Comparison of ENCODE assay signal across 22 cellular contexts in genomic region chr1:89686520-89686919, GRCh38. TPM values are rescaled to one million over a fixed set of nuclear protein-coding genes. Genes with fewer than 3 reads are reported as not detected.
DNase-seq lines count a peak whose midpoint lies in the region; ATAC-seq, FAIRE-seq and TF ChIP-seq lines count a peak whose summit lies in the region.
"Had no signal": no experiment of that assay in that cellular context is flagged by ENCODE, and none has a peak within 500 bp of the region (broad histone marks: within the 10 kb centered on the region; RNA-seq: fewer than 3 reads in every experiment).

No MANE protein-coding gene starts in this region.

- no peaks in the 10 kb centered on the region for H4K20me1 ChIP-seq in mammary epithelial cell (ENCODE audit: insufficient read depth, low read length)

- H2AFZ ChIP-seq in mammary epithelial cell (ENCODE audit: low read depth, low read length): no peak overlapping the region

- no peaks in the 10 kb centered on the region for H3K9me3 Mint-ChIP-seq in MCF 10A (ENCODE audit: unreplicated experiment)
- H3K9me3 Mint-ChIP-seq in activated naive CD8-positive, alpha-beta T cell treated with anti-CD3 and anti-CD28 coated beads, Interleukin-2, amount 50 U/mL, for 24 hours: peaks cover 15% of the 10 kb centered on the region
- peaks cover 9% of the 10 kb centered on the region for H3K9me3 Mint-ChIP-seq in stimulated activated naive CD8-positive, alpha-beta T cell treated with anti-CD3 and anti-CD28 coated beads, Interleukin-15, Interleukin-2, amounts not matched to agents 100 ng/mL and 50 ng/mL, for 24 hours

- peak; percentile 4 for FAIRE-seq in GM19239 (lab: Jason Lieb, UNC)
- FAIRE-seq: endometrium, GM18507 had no signal

- H3K36me3 ChIP-seq in mammary epithelial cell (ENCODE audit: insufficient read depth, low read length): peaks cover 6% of the 10 kb centered on the region
- H3K36me3 ChIP-seq in colonic mucosa: no peaks in the 10 kb centered on the region
- H3K36me3 ChIP-seq: breast epithelium, prostate gland had no signal

- H3K9ac ChIP-seq in mammary epithelial cell (ENCODE audit: insufficient read depth, low read length) (no peak overlapping the region), colonic mucosa (ENCODE audit: low read depth in 2 of 2, low read length in 2 of 2) (no peak overlapping the region)

- CTCF ChIA-PET in mammary epithelial cell (lab: Charles Lee; ENCODE audit: low non-redundant PET): no interaction called here
- CTCF ChIA-PET in MCF 10A (lab: Yijun Ruan, JAX): interaction anchor here (0.6 to 1.4 kb wide), 2 partner anchors 23 to 94 kb away, joined by 3 to 5 read pairs; no protein-coding TSS in a partner anchor

- H3K4me2 ChIP-seq in mammary epithelial cell (ENCODE audit: insufficient read depth, low read depth, low read length): no peak overlapping the region

- H3K4me1 Mint-ChIP-seq in MCF 10A (ENCODE audit: insufficient read depth, unreplicated experiment): peaks cover 4% of the 10 kb centered on the region
- H3K4me1 Mint-ChIP-seq in activated naive CD8-positive, alpha-beta T cell treated with anti-CD3 and anti-CD28 coated beads, Interleukin-2, amount 50 U/mL, for 24 hours: peaks cover 75% of the 10 kb centered on the region
- H3K4me1 Mint-ChIP-seq in stimulated activated naive CD8-positive, alpha-beta T cell treated with anti-CD3 and anti-CD28 coated beads, Interleukin-15, Interleukin-2, amounts not matched to agents 100 ng/mL and 50 ng/mL, for 24 hours (ENCODE audit: low read depth): peaks cover 80% of the 10 kb centered on the region

- DNase-seq in mammary epithelial cell (peak; percentile 14), MCF 10A (ENCODE audit: unreplicated experiment) (no peak), GM19239 (ENCODE audit: insufficient read length, low spot score) (no peak), omental fat pad (ENCODE audit: low spot score) (no peak), colonic mucosa (no peak)
- DNase-seq in activated naive CD8-positive, alpha-beta T cell treated with anti-CD3 and anti-CD28 coated beads, Interleukin-2, amount 50 U/mL, for 24 hours: no peak
- DNase-seq: activated CD4-positive, alpha-beta T cell treated with anti-CD3 and anti-CD28 coated beads, Interleukin-2, amount 10 ng/mL, durations not matched to agents 7 days and 5 days; adrenal gland; Caco-2; NCI-H1105; NCI-H2081; NCI-H524 treated with DMSO at 0.1 percent for 48 hours; stimulated activated CD4-positive, alpha-beta T cell treated with anti-CD3 and anti-CD28 coated beads, Interleukin-2, amount 100 ng/mL, for 48 hours had no signal

- dilution Hi-C loops in mammary epithelial cell (cut with HindIII; ENCODE audit: low sequenced_read_pairs): no loop called here

- no peaks in the 10 kb centered on the region for H3K27me3 Mint-ChIP-seq in MCF 10A (ENCODE audit: insufficient read depth, unreplicated experiment)
- H3K27me3 Mint-ChIP-seq in activated naive CD8-positive, alpha-beta T cell treated with anti-CD3 and anti-CD28 coated beads, Interleukin-2, amount 50 U/mL, for 24 hours: no peaks in the 10 kb centered on the region
- no peaks in the 10 kb centered on the region for H3K27me3 Mint-ChIP-seq in stimulated activated naive CD8-positive, alpha-beta T cell treated with anti-CD3 and anti-CD28 coated beads, Interleukin-15, Interleukin-2, amounts not matched to agents 100 ng/mL and 50 ng/mL, for 24 hours
- H3K27me3 Mint-ChIP-seq: activated CD4-positive, alpha-beta T cell treated with anti-CD3 and anti-CD28 coated beads, Interleukin-2, amount 10 ng/mL, durations not matched to agents 7 days and 5 days; type B pancreatic cell had no signal

- H3K4me1 ChIP-seq in mammary epithelial cell (ENCODE audit: insufficient read depth, low read length) (no peaks in the 10 kb centered on the region), colonic mucosa (no peaks in the 10 kb centered on the region)
- H3K4me1 ChIP-seq: adrenal gland, breast epithelium, Caco-2, prostate gland had no signal

- in situ Hi-C loops in mammary epithelial cell (cut with MboI; ENCODE audit: low sequenced_read_pairs in 2 of 2): no loop called here

- H3K9me3 ChIP-seq in mammary epithelial cell (replicated peaks; ENCODE audit: insufficient read depth, low read length) (no peaks in the 10 kb centered on the region), colonic mucosa (no peaks in the 10 kb centered on the region)
- H3K9me3 ChIP-seq: adrenal gland, breast epithelium, Caco-2, prostate gland had no signal

- H3K4me3 ChIP-seq in mammary epithelial cell (replicated peaks in 1 of 3; ENCODE audit: insufficient read depth in 1 of 3, low read depth in 2 of 3, low read length in 3 of 3) (no peak overlapping the region), colonic mucosa (no peak overlapping the region)
- H3K4me3 ChIP-seq: adrenal gland, breast epithelium, prostate gland had no signal

- H3K4me3 Mint-ChIP-seq in MCF 10A (ENCODE audit: unreplicated experiment): no peak overlapping the region
- no peak overlapping the region for H3K4me3 Mint-ChIP-seq in activated naive CD8-positive, alpha-beta T cell treated with anti-CD3 and anti-CD28 coated beads, Interleukin-2, amount 50 U/mL, for 24 hours
- peak overlapping the region; percentile 34 for H3K4me3 Mint-ChIP-seq in stimulated activated naive CD8-positive, alpha-beta T cell treated with anti-CD3 and anti-CD28 coated beads, Interleukin-15, Interleukin-2, amounts not matched to agents 100 ng/mL and 50 ng/mL, for 24 hours
- H3K4me3 Mint-ChIP-seq: activated CD4-positive, alpha-beta T cell treated with anti-CD3 and anti-CD28 coated beads, Interleukin-2, amount 10 ng/mL, durations not matched to agents 7 days and 5 days; type B pancreatic cell had no signal

- BruUV-seq in mammary epithelial cell (replicated peaks; lab: Mats Ljungman, UMichigan) (no TSS peak), MCF 10A (replicated peaks; lab: Mats Ljungman, UMichigan) (no TSS peak)

- peaks cover 16% of the 10 kb centered on the region for H3K79me2 ChIP-seq in mammary epithelial cell (ENCODE audit: insufficient read depth, low read length)

- H3K27me3 ChIP-seq in mammary epithelial cell (ENCODE audit: insufficient read depth, low read length) (no peaks in the 10 kb centered on the region), colonic mucosa (no peaks in the 10 kb centered on the region)
- H3K27me3 ChIP-seq: adrenal gland, breast epithelium had no signal

- WGBS in mammary epithelial cell (ENCODE audit: low coverage, missing lambda C conversion rate): 100% methylated on average over 5 of the region's 5 CpGs

- H3K27ac Mint-ChIP-seq in MCF 10A (ENCODE audit: low read depth, unreplicated experiment): no peak overlapping the region
- H3K27ac Mint-ChIP-seq in activated naive CD8-positive, alpha-beta T cell treated with anti-CD3 and anti-CD28 coated beads, Interleukin-2, amount 50 U/mL, for 24 hours: peak overlapping the region; percentile 84
- H3K27ac Mint-ChIP-seq in stimulated activated naive CD8-positive, alpha-beta T cell treated with anti-CD3 and anti-CD28 coated beads, Interleukin-15, Interleukin-2, amounts not matched to agents 100 ng/mL and 50 ng/mL, for 24 hours: peak overlapping the region; percentile 90
- H3K27ac Mint-ChIP-seq: type B pancreatic cell had no signal

- POLR2A ChIA-PET in MCF 10A (lab: Yijun Ruan, JAX): no interaction called here

- peak; percentile 35 for ATAC-seq in activated naive CD8-positive, alpha-beta T cell treated with anti-CD3 and anti-CD28 coated beads, Interleukin-2, amount 50 U/mL, for 24 hours
- ATAC-seq in GM21360 (IDR thresholded peaks at IDR 0.05; ENCODE audit: unreplicated experiment): no peak
- no peak for ATAC-seq in omental fat pad (ENCODE audit: low FRiP score)
- ATAC-seq: SK-N-SH treated with all-trans-retinoic acid at 6 μM for 48 hours had no signal

- TF ChIP-seq CTCF in mammary epithelial cell (conservative IDR thresholded peaks at IDR 0.05 in 1 of 2, IDR thresholded peaks at IDR 0.05 in 1 of 2; ENCODE audit: extremely low read depth in 1 of 2, insufficient read depth in 1 of 2, low read depth in 1 of 2, low read length in 2 of 2) (no peak), MCF 10A (IDR thresholded peaks at IDR 0.05; ENCODE audit: unreplicated experiment) (no peak), omental fat pad (IDR thresholded peaks at IDR 0.05) (no peak), colonic mucosa (IDR thresholded peaks at IDR 0.05) (no peak)

- H3K27ac ChIP-seq in mammary epithelial cell (ENCODE audit: insufficient read depth, low read depth, low read length) (no peak overlapping the region), colonic mucosa (no peak overlapping the region)
- H3K27ac ChIP-seq: adrenal gland, breast epithelium, prostate gland, RWPE1 had no signal

- H3K36me3 Mint-ChIP-seq in MCF 10A (ENCODE audit: insufficient read depth, unreplicated experiment): peaks cover 7% of the 10 kb centered on the region
- peaks cover 80% of the 10 kb centered on the region for H3K36me3 Mint-ChIP-seq in activated naive CD8-positive, alpha-beta T cell treated with anti-CD3 and anti-CD28 coated beads, Interleukin-2, amount 50 U/mL, for 24 hours (ENCODE audit: low read depth)
- peaks cover 81% of the 10 kb centered on the region for H3K36me3 Mint-ChIP-seq in stimulated activated naive CD8-positive, alpha-beta T cell treated with anti-CD3 and anti-CD28 coated beads, Interleukin-15, Interleukin-2, amounts not matched to agents 100 ng/mL and 50 ng/mL, for 24 hours (ENCODE audit: low read depth)

- intact Hi-C loops in mammary epithelial cell (cut with micrococcal nuclease) (no loop called here), MCF 10A (cut with micrococcal nuclease) (no loop called here), colonic mucosa (cut with DNase I) (no loop called here)

RNA-seq across cellular contexts. Expression of gene LRRC8C, which starts 53.6 kb away (rescaled TPM):
- 10 to 100 TPM in 1 of 2 donors, 1 to 10 TPM in 1; 6.5 to 17.2 TPM for total RNA-seq in mammary epithelial cell
- 12.7 TPM for polyA plus RNA-seq in mammary epithelial cell
- 10.6 TPM for polyA minus RNA-seq in mammary epithelial cell
- total RNA-seq in MCF 10A (2022): 4.4 TPM in 2 replicates
- 10 to 100 TPM; 10.9 to 39.4 (median 19.3) TPM for total RNA-seq in omental fat pad
- total RNA-seq in colonic mucosa: 1 to 10 TPM; 1.2 to 3.3 TPM
